ENCODE assay signal across 16 cellular contexts in the genomic region with DNA sequence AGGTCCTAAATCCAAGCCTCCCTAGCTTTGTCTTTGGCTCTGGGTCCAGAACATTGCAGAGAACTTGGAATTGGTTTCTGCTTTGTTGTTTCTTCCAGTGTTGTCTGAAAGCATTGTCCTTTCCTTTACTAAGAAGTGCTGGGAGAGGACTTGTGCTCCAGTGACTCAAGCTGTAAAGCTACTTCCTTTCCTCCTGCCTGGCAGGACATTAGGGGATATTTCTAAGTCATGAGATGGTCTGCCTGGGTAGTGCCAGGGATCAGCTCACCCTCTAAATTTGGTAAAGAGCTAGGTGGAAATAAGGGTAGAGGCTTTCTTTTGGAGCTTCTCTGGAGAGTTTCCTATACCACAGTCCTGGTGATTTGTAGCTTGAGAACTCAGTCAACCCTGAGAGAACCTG.
"Had no signal": no experiment of that assay in that cellular context is flagged by ENCODE, and none has a peak within 500 bp of the region (broad histone marks: within the 10 kb centered on the region; RNA-seq: fewer than 3 reads in every experiment).

No MANE protein-coding gene starts in this region.

- H3K9ac ChIP-seq: SK-N-SH had no signal

- H3K4me3 Mint-ChIP-seq: activated B cell treated with CpG ODN at 0.5 μM for 24 hours; activated CD4-positive, alpha-beta T cell treated with anti-CD3 and anti-CD28 coated beads, Interleukin-2, amount 10 ng/mL, durations not matched to agents 24 days and 14 days; activated naive CD4-positive, alpha-beta T cell treated with anti-CD3 and anti-CD28 coated beads for 36 hours; brain; nephron; stimulated activated effector memory CD8-positive, alpha-beta T cell treated with anti-CD3 and anti-CD28 coated beads, Interleukin-12 subunit alpha, Interleukin-12 subunit beta, amount 100 ng/mL, for 72 hours had no signal

- H3K4me1 ChIP-seq: left ventricle myocardium inferior had no signal

- H3K27ac ChIP-seq: dorsolateral prefrontal cortex, left ventricle myocardium inferior, ovary, transverse colon had no signal

- H3K27me3 ChIP-seq: ovary, transverse colon had no signal

- H3K27ac Mint-ChIP-seq: activated B cell treated with CpG ODN at 0.5 μM for 24 hours; activated CD4-positive, alpha-beta T cell treated with anti-CD3 and anti-CD28 coated beads, Interleukin-2, amount 10 ng/mL, durations not matched to agents 24 days and 14 days; activated naive CD4-positive, alpha-beta T cell treated with anti-CD3 and anti-CD28 coated beads for 36 hours; stimulated activated effector memory CD8-positive, alpha-beta T cell treated with anti-CD3 and anti-CD28 coated beads, Interleukin-12 subunit alpha, Interleukin-12 subunit beta, amount 100 ng/mL, for 72 hours had no signal

- DNase-seq: activated B cell treated with CpG ODN at 0.5 μM for 24 hours; activated CD4-positive, alpha-beta T cell treated with anti-CD3 and anti-CD28 coated beads, Interleukin-2, amount 10 ng/mL, durations not matched to agents 24 days and 14 days; activated CD8-positive, alpha-beta memory T cell treated with anti-CD3 and anti-CD28 coated beads for 24 hours; activated naive CD4-positive, alpha-beta T cell treated with anti-CD3 and anti-CD28 coated beads for 36 hours; dorsolateral prefrontal cortex; islet precursor cell; left ventricle myocardium inferior; mesendoderm; ovary; SK-N-SH; small intestine; T-helper 1 cell; transverse colon had no signal

- H3K4me3 ChIP-seq: dorsolateral prefrontal cortex, left ventricle myocardium inferior, ovary, transverse colon had no signal

- H3K36me3 Mint-ChIP-seq: stimulated activated effector memory CD8-positive, alpha-beta T cell treated with anti-CD3 and anti-CD28 coated beads, Interleukin-12 subunit alpha, Interleukin-12 subunit beta, amount 100 ng/mL, for 72 hours had no signal

- H3K4me2 ChIP-seq: SK-N-SH had no signal

- ATAC-seq: stimulated activated effector memory CD8-positive, alpha-beta T cell treated with anti-CD3 and anti-CD28 coated beads, Interleukin-12 subunit alpha, Interleukin-12 subunit beta, amount 100 ng/mL, for 72 hours had no signal

- H3K9me3 ChIP-seq: left ventricle myocardium inferior, ovary, SK-N-SH, transverse colon had no signal

- H3K36me3 ChIP-seq: left ventricle myocardium inferior, ovary, transverse colon had no signal

- H3K27me3 Mint-ChIP-seq: activated B cell treated with CpG ODN at 0.5 μM for 24 hours; activated CD4-positive, alpha-beta T cell treated with anti-CD3 and anti-CD28 coated beads, Interleukin-2, amount 10 ng/mL, durations not matched to agents 24 days and 14 days had no signal

- H3K4me1 Mint-ChIP-seq: stimulated activated effector memory CD8-positive, alpha-beta T cell treated with anti-CD3 and anti-CD28 coated beads, Interleukin-12 subunit alpha, Interleukin-12 subunit beta, amount 100 ng/mL, for 72 hours had no signal
